ENCODE assay signal across 8 cellular contexts in genomic region chr4:86935499-86935832, GRCh38. TPM values are rescaled to one million over a fixed set of nuclear protein-coding genes. Genes with fewer than 3 reads are reported as not detected.
DNase-seq lines count a peak whose midpoint lies in the region; ATAC-seq and TF ChIP-seq lines count a peak whose summit lies in the region.

No MANE protein-coding gene starts in this region.

- H3K9me2 ChIP-seq in DOHH2 (replicated peaks; ENCODE audit: control insufficient read depth, low read length), result no peaks in the 10 kb centered on the region

- no peaks in the 10 kb centered on the region; the same call in 1 of the 2 replicates for H4K20me1 ChIP-seq in DOHH2 (ENCODE audit: control insufficient read depth, insufficient read depth, low read depth, low read length)

- no peaks in the 10 kb centered on the region; the same call in 1 of the 2 replicates for H3K27me3 ChIP-seq in DOHH2 (ENCODE audit: control insufficient read depth, low read length)
- H3K27me3 ChIP-seq in left ventricle myocardium inferior (ENCODE audit: low read depth), result no peaks in the 10 kb centered on the region
- no peaks in the 10 kb centered on the region for H3K27me3 ChIP-seq in sigmoid colon

- no peak for TF ChIP-seq EP300 in sigmoid colon (IDR thresholded peaks at IDR 0.05)

- peak; percentile 9 for DNase-seq in activated gamma-delta T cell treated with anti-CD3 and anti-CD28 coated beads, Interleukin-2, amount 50 U/mL, for 16 hours (ENCODE audit: low read depth)
- DNase-seq in left ventricle myocardium inferior, result no peak
- no peak for DNase-seq in sigmoid colon
- DNase-seq in NCI-H2171 (lab: John Stamatoyannopoulos, UW), result no peak
- no peak for DNase-seq in NCI-H510A treated with DMSO at 0.1 percent for 48 hours (lab: John Stamatoyannopoulos, UW)

- peak; percentile 0 for ATAC-seq in HG03520 (IDR thresholded peaks at IDR 0.05; ENCODE audit: unreplicated experiment)
- ATAC-seq in GM18519 (IDR thresholded peaks at IDR 0.05; ENCODE audit: low FRiP score, unreplicated experiment), result no peak

- H3K9me3 ChIP-seq in DOHH2 (ENCODE audit: control insufficient read depth, insufficient read depth, low read length), result no peaks in the 10 kb centered on the region
- H3K9me3 ChIP-seq in left ventricle myocardium inferior (replicated peaks), result no peaks in the 10 kb centered on the region
- no peaks in the 10 kb centered on the region for H3K9me3 ChIP-seq in sigmoid colon

- H3K4me1 ChIP-seq in DOHH2 (ENCODE audit: control insufficient read depth, low read length) (peaks cover 84% of the 10 kb centered on the region), left ventricle myocardium inferior (peaks cover 59% of the 10 kb centered on the region), sigmoid colon (peaks cover 0 to 47% (median 34%) of the 10 kb centered on the region in 4 donors)

- intact Hi-C loops in left ventricle myocardium inferior (cut with micrococcal nuclease) (no loop called here), sigmoid colon (cut with DNase I) (loop anchor here (2.0 to 5.0 kb wide), 2 partner anchors 147 to 185 kb away; no protein-coding TSS in a partner anchor)

- H3K4me3 ChIP-seq in DOHH2 (ENCODE audit: low read length) (peak overlapping the region; percentile 91), left ventricle myocardium inferior (peak overlapping the region; percentile 92), sigmoid colon (peak overlapping the region; percentile 81 to 97 (median 93))

- peaks cover 48% of the 10 kb centered on the region for H3F3A ChIP-seq in DOHH2 (ENCODE audit: control insufficient read depth, insufficient read depth)

- no peak for TF ChIP-seq POLR2A in sigmoid colon (IDR thresholded peaks at IDR 0.05)

- WGBS in sigmoid colon, 2 donors, result 1 to 3% methylated on average over 21 of the region's 21 CpGs

- H3K27ac ChIP-seq in DOHH2 (ENCODE audit: low read depth, low read length) (peak overlapping the region; percentile 31; the same call in 1 of the 2 replicates), left ventricle myocardium inferior (replicated peaks) (peak overlapping the region; percentile 99), sigmoid colon (peak overlapping the region; percentile 95 to 99 (median 99))

- TF ChIP-seq CTCF in DOHH2 (IDR thresholded peaks at IDR 0.05; ENCODE audit: low read depth, low read length, poor library complexity, severe bottlenecking), result no peak
- TF ChIP-seq CTCF in left ventricle myocardium inferior (IDR thresholded peaks at IDR 0.05; ENCODE audit: borderline replicate concordance), result no peak
- TF ChIP-seq CTCF in sigmoid colon (IDR thresholded peaks at IDR 0.05), result no peak

- H3K36me3 ChIP-seq in DOHH2 (ENCODE audit: control insufficient read depth, low read length), result no peaks in the 10 kb centered on the region
- H3K36me3 ChIP-seq in left ventricle myocardium inferior, result peaks cover 7% of the 10 kb centered on the region
- peaks cover 0 to 15% (median 0%) of the 10 kb centered on the region in 4 donors for H3K36me3 ChIP-seq in sigmoid colon

- peak overlapping the region; percentile 98 for H3K4me2 ChIP-seq in DOHH2 (ENCODE audit: low read length)

- peaks cover 28% of the 10 kb centered on the region for H3K79me2 ChIP-seq in DOHH2 (ENCODE audit: control insufficient read depth, low read length)

RNA-seq across cellular contexts. Expression of gene AFF1, which starts 0.7 kb away (rescaled TPM):
- total RNA-seq in left ventricle myocardium inferior (67.9 TPM), sigmoid colon (100 to 1,000 TPM in 1 of 4 donors, 10 to 100 TPM in 3; 61.7 to 100 (median 85.4) TPM)
- 10 to 100 TPM in 2 of 3 donors, 1 to 10 TPM in 1; 7.2 to 16.6 (median 10.9) TPM for polyA plus RNA-seq in sigmoid colon

RNA-seq across cellular contexts. Expression of gene C4orf36, which starts 43.2 kb away (rescaled TPM):
- total RNA-seq in left ventricle myocardium inferior (0.96 TPM), sigmoid colon (under 1 TPM in 1 of 4 donors, not detected in 3; 0.99 TPM)
- 1 to 10 TPM in 1 of 3 donors, under 1 TPM in 1, not detected in 1; 0.35 to 2.1 TPM for polyA plus RNA-seq in sigmoid colon

Comparison
In these comparisons a context has a peak if more than half of its experiments do, and no peak if none do; other contexts are left out.
1. H3K27ac ChIP-seq: peak in every context shown above with its lines; median percentile 99 in left ventricle myocardium inferior; 99 in sigmoid colon; 31 in DOHH2.